Comparison of ENCODE assay signal across 9 cellular contexts in genomic region chr6:116461075-116461474, GRCh38. TPM values are rescaled to one million over a fixed set of nuclear protein-coding genes. Genes with fewer than 3 reads are reported as not detected.
DNase-seq lines count a peak whose midpoint lies in the region; ATAC-seq and TF ChIP-seq lines count a peak whose summit lies in the region.
"Had no signal": no experiment of that assay in that cellular context is flagged by ENCODE, and none has a peak within 500 bp of the region (broad histone marks: within the 10 kb centered on the region; RNA-seq: fewer than 3 reads in every experiment).

Gene CALHM6, plus strand, starts transcription at chr6:116461375. Its CDS starts 555 bp downstream, at chr6:116461930.

- TF ChIP-seq POLR2A in heart left ventricle (IDR thresholded peaks at IDR 0.05) = no peak

- ATAC-seq in heart left ventricle = no peak
- no peak for ATAC-seq in Right ventricle myocardium inferior
- no peak for ATAC-seq in upper lobe of right lung
- ATAC-seq in GM19452 (IDR thresholded peaks at IDR 0.05; ENCODE audit: unreplicated experiment) = no peak

- intact Hi-C loops in heart left ventricle (cut with DNase I) = no loop called here
- intact Hi-C loops in Right ventricle myocardium inferior (cut with DNase I) = no loop called here
- intact Hi-C loops in colonic mucosa (cut with DNase I) = no loop called here
- intact Hi-C loops in upper lobe of right lung (cut with DNase I) = no loop called here

- H3K9me3 ChIP-seq in heart left ventricle (no peaks in the 10 kb centered on the region), colonic mucosa (no peaks in the 10 kb centered on the region), mucosa of rectum (ENCODE audit: control insufficient read depth in 2 of 2, low read length in 2 of 2) (no peaks in the 10 kb centered on the region), upper lobe of right lung (no peaks in the 10 kb centered on the region)

- no peak for TF ChIP-seq CTCF in heart left ventricle (IDR thresholded peaks at IDR 0.05)
- TF ChIP-seq CTCF in colonic mucosa (IDR thresholded peaks at IDR 0.05) = no peak
- TF ChIP-seq CTCF in upper lobe of right lung (IDR thresholded peaks at IDR 0.05) = no peak

- WGBS in heart left ventricle, 4 donors = 91 to 98% (median 95%) methylated on average over 4 of the region's 4 CpGs

- H3K27ac ChIP-seq in heart left ventricle (peak within 1 kb of the TSS in 5 of 12 donors; percentile 4 to 92 (median 6)), colonic mucosa (peak within 1 kb of the TSS; percentile 15), mucosa of rectum (ENCODE audit: low read depth in 2 of 2, low read length in 2 of 2) (peak within 1 kb of the TSS; percentile 51 to 70), upper lobe of right lung (no peak within 1 kb of the TSS), caudate nucleus (ENCODE audit: low read depth, low read length) (no peak within 1 kb of the TSS)

- H3K36me3 ChIP-seq in heart left ventricle (no peaks in the 10 kb centered on the region), colonic mucosa (no peaks in the 10 kb centered on the region), mucosa of rectum (ENCODE audit: control insufficient read depth in 2 of 2, insufficient read depth in 2 of 2, low read length in 2 of 2) (no peaks in the 10 kb centered on the region), upper lobe of right lung (no peaks in the 10 kb centered on the region)

- H3K9ac ChIP-seq in colonic mucosa (ENCODE audit: low read depth in 2 of 2, low read length in 2 of 2) = peak within 1 kb of the TSS; percentile 26 to 60
- H3K9ac ChIP-seq in mucosa of rectum (ENCODE audit: low read depth in 1 of 2, low read length in 2 of 2) = peak within 1 kb of the TSS; percentile 53 to 56

- peaks cover 0 to 45% (median 0%) of the 10 kb centered on the region in 12 donors for H3K4me1 ChIP-seq in heart left ventricle
- no peaks in the 10 kb centered on the region for H3K4me1 ChIP-seq in colonic mucosa
- H3K4me1 ChIP-seq in mucosa of rectum (ENCODE audit: control insufficient read depth in 2 of 2, insufficient read depth in 2 of 2, low read length in 2 of 2) = no peaks in the 10 kb centered on the region
- H3K4me1 ChIP-seq in upper lobe of right lung = peaks cover 7% of the 10 kb centered on the region

- H3K27me3 ChIP-seq in heart left ventricle (peaks cover 0 to 9% (median 0%) of the 10 kb centered on the region in 9 donors), colonic mucosa (peaks cover 23% of the 10 kb centered on the region), mucosa of rectum (ENCODE audit: control insufficient read depth in 2 of 2, insufficient read depth in 2 of 2, low read length in 2 of 2) (peaks cover 8 to 13% of the 10 kb centered on the region in 2 donors), upper lobe of right lung (peaks cover 7% of the 10 kb centered on the region)

- no peak for DNase-seq in heart left ventricle
- DNase-seq in Right ventricle myocardium inferior (ENCODE audit: missing footprints) = no peak
- DNase-seq in colonic mucosa = no peak
- DNase-seq in upper lobe of right lung = no peak
- no peak for DNase-seq in caudate nucleus (lab: John Stamatoyannopoulos, UW)
- no peak for DNase-seq in stimulated activated CD4-positive, alpha-beta T cell treated with anti-CD3 and anti-CD28 coated beads, Interleukin-4, amount 100 ng/mL, for 1 hour
- DNase-seq: NCI-H2107 had no signal

- H3K4me3 ChIP-seq in heart left ventricle = peak within 1 kb of the TSS; percentile 22 to 67 (median 53)
- peak within 1 kb of the TSS; percentile 43 for H3K4me3 ChIP-seq in colonic mucosa
- H3K4me3 ChIP-seq in mucosa of rectum (ENCODE audit: low read length in 2 of 2) = peak within 1 kb of the TSS; percentile 61 to 67
- peak within 1 kb of the TSS; percentile 47 for H3K4me3 ChIP-seq in upper lobe of right lung

RNA-seq across cellular contexts. Expression of gene CALHM6, which starts in this region (rescaled TPM):
- 10 to 100 TPM in 1 of 9 donors, 1 to 10 TPM in 2, under 1 TPM in 5, not detected in 1; 0.37 to 52.4 (median 0.67) TPM for total RNA-seq in heart left ventricle
- polyA plus RNA-seq in heart left ventricle = 1 to 10 TPM; 1.3 to 1.8 TPM
- total RNA-seq in Right ventricle myocardium inferior = 2.9 TPM
- 1 to 10 TPM; 1.5 to 6.2 TPM for total RNA-seq in colonic mucosa
- 3.6 TPM for total RNA-seq in upper lobe of right lung

Comparison
In these comparisons a context has a peak if more than half of its experiments do, and no peak if none do; other contexts are left out.
1. H3K27ac ChIP-seq: peak in colonic mucosa (single experiment) and mucosa of rectum (2 of 2); none in upper lobe of right lung (single experiment) and caudate nucleus (single experiment).
2. Peak in every context shown above with its lines, with median percentiles within 50 percentile points of each other: H3K4me3 ChIP-seq.